Comparison of ENCODE assay signal across 8 cellular contexts in genomic region chr10:50067546-50068351, GRCh38. TPM values are rescaled to one million over a fixed set of nuclear protein-coding genes. Genes with fewer than 3 reads are reported as not detected.
A peak's percentile ranks its signal among the peaks of the same experiment; 100 is the strongest.
DNase-seq lines count a peak whose midpoint lies in the region; TF ChIP-seq lines count a peak whose summit lies in the region.
"Not testable (repeated sequence)": the region's sequence is repeated elsewhere in the genome, so short reads cannot be mapped to it uniquely, and the experiment has no call there.

WASHC2A (plus strand) TSS chr10:50067954; CDS start chr10:50068006, 52 bp downstream.

- H3K9me3 Mint-ChIP-seq in neural progenitor cell = not testable (repeated sequence)

- not testable (repeated sequence) for H3K9me3 ChIP-seq in HAP-1; MG63; SJSA1 (replicated peaks); neural progenitor cell (ENCODE audit: low read depth); stomach smooth muscle (ENCODE audit: control insufficient read depth in 2 of 2, low read length in 2 of 2)

- in situ Hi-C loops in HAP-1 (cut with MboI; ENCODE audit: low sequenced_read_pairs) = loop anchor here (25.0 kb wide), 1 partner anchor 480 kb away; no protein-coding TSS in a partner anchor

- H3K27ac Mint-ChIP-seq in neural progenitor cell = not testable (repeated sequence)

- not testable (repeated sequence) for H3K36me3 Mint-ChIP-seq in neural progenitor cell

- peak within 1 kb of the TSS; percentile 93 for H2AFZ ChIP-seq in neural progenitor cell (replicated peaks)

- not testable (repeated sequence) for H4K20me1 ChIP-seq in neural progenitor cell (ENCODE audit: low read depth)

- DNase-seq in GDM1 (lab: John Stamatoyannopoulos, UW) (peak; percentile 85), HAP-1 (ENCODE audit: low spot score in 2 of 2) (peak; percentile 24 to 93), MG63 (peak; percentile 83), SJSA1 (ENCODE audit: low read depth in 1 of 2, low spot score in 2 of 2) (peak; percentile 94 to 95), foreskin melanocyte (peak; percentile 62), neural progenitor cell (ENCODE audit: low spot score) (peak; percentile 84)
- peak; percentile 77 for DNase-seq in activated gamma-delta T cell treated with anti-CD3 and anti-CD28 coated beads, Interleukin-2, amount 50 U/mL, for 16 hours (ENCODE audit: low read depth)

- not testable (repeated sequence) for H3K27me3 Mint-ChIP-seq in neural progenitor cell (ENCODE audit: insufficient read depth, low read depth)

- not testable (repeated sequence) for H3F3A ChIP-seq in neural progenitor cell (ENCODE audit: low read depth)

- peak within 1 kb of the TSS; percentile 84 for H3K4me3 Mint-ChIP-seq in neural progenitor cell

- peak within 1 kb of the TSS; percentile 71 for H3K9ac ChIP-seq in neural progenitor cell
- H3K9ac ChIP-seq in stomach smooth muscle (ENCODE audit: low read length in 2 of 2) = peak within 1 kb of the TSS; percentile 51 to 59

- not testable (repeated sequence) for H3K79me2 ChIP-seq in neural progenitor cell (ENCODE audit: low read depth)

- peak within 1 kb of the TSS; percentile 90 for H3K4me2 ChIP-seq in neural progenitor cell

- H3K36me3 ChIP-seq in HAP-1 (replicated peaks); MG63; SJSA1; neural progenitor cell; stomach smooth muscle (ENCODE audit: control insufficient read depth in 2 of 2, insufficient read depth in 2 of 2, low read length in 2 of 2): not testable (repeated sequence)

- not testable (repeated sequence) for H3K4me1 ChIP-seq in HAP-1; SJSA1 (replicated peaks); neural progenitor cell; stomach smooth muscle (ENCODE audit: control insufficient read depth, insufficient read depth, low read length)

- H3K27ac ChIP-seq in SJSA1 = peak within 1 kb of the TSS; percentile 47; the same call in 1 of the 2 replicates
- not testable (repeated sequence) for H3K27ac ChIP-seq in neural progenitor cell; stomach smooth muscle (ENCODE audit: low read length)

- TF ChIP-seq CTCF in neural progenitor cell (IDR thresholded peaks at IDR 0.05) = not testable (repeated sequence)

- not testable (repeated sequence) for H3K4me1 Mint-ChIP-seq in neural progenitor cell

- peak within 1 kb of the TSS; percentile 44 for H3K4me3 ChIP-seq in HAP-1
- H3K4me3 ChIP-seq in MG63 = peak within 1 kb of the TSS; percentile 61
- peak within 1 kb of the TSS; percentile 50 for H3K4me3 ChIP-seq in SJSA1
- peak within 1 kb of the TSS; percentile 88 for H3K4me3 ChIP-seq in neural progenitor cell
- peak within 1 kb of the TSS; percentile 55 to 81 for H3K4me3 ChIP-seq in stomach smooth muscle (ENCODE audit: low read length in 2 of 2)

- not testable (repeated sequence) for H3K27me3 ChIP-seq in HAP-1 (ENCODE audit: low read depth); MG63; SJSA1 (replicated peaks); stomach smooth muscle (ENCODE audit: control insufficient read depth in 1 of 2, insufficient read depth in 2 of 2, low read length in 2 of 2)
- H3K27me3 ChIP-seq in neural progenitor cell = peaks cover 16% of the 10 kb centered on the region

RNA-seq across cellular contexts. Expression of gene WASHC2A, which starts in this region (rescaled TPM):
- 21.2 and 22.9 TPM in 2 replicates for total RNA-seq in MG63 (2014; rRNA removed; shearing (Covaris generic); ENCODE audit: low replicate concordance)
- 20.8 and 22.3 TPM in 2 replicates for total RNA-seq in SJSA1 (2014; rRNA removed; shearing (Covaris generic))
- 17.7 and 17.9 TPM in 2 replicates for total RNA-seq in neural progenitor cell (ENCODE audit: low replicate concordance)
